ENCODE assay signal across 13 cellular contexts in the genomic region with DNA sequence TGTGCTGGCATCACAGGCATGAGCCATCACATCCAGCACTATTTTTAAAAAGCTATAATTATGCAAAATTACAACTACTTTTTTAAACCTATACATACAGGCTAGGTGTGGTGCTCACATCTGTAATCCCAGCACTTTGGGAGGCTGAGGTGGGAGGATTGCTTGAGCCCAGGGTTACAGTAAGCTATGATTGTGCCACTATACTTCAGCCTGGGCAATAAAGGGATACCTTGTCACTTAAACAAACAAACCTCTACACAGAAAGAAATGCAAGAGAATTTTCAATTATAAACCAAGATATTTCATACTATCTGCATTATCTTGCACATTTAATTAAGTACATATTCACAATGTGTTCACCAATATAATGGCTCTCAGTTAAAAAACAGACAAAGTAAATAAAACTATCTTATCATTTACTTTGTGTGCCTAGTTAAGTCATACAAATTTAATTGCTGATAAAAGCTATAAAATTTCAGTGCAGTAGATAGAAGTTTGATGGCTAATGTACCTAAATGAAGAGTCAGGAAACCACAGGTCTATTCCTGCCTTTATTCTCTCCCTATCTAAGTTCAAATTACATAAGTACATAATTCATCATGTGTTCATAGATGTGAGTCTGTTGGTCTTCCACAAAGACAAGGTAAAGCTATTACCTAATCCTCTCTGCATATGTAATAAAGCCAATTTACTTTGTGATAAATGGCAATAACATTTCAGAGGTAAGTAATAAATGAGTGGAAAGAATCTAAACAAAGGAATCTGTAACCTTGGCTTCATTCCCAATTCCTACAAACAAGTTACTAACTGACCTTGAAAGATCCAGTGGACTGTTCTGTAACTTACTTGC. TPM values are rescaled to one million over a fixed set of nuclear protein-coding genes. Genes with fewer than 3 reads are reported as not detected.
DNase-seq lines count a peak whose midpoint lies in the region; ATAC-seq, FAIRE-seq and TF ChIP-seq lines count a peak whose summit lies in the region.
"Had no signal": no experiment of that assay in that cellular context is flagged by ENCODE, and none has a peak within 500 bp of the region (broad histone marks: within the 10 kb centered on the region; RNA-seq: fewer than 3 reads in every experiment).

No MANE protein-coding gene starts in this region.

- H3K9me3 ChIP-seq in endothelial cell of umbilical vein (replicated peaks; ENCODE audit: control insufficient read depth, insufficient read depth, low read length) (no peaks in the 10 kb centered on the region), aorta (ENCODE audit: control insufficient read depth, low read length) (no peaks in the 10 kb centered on the region), heart right ventricle (no peaks in the 10 kb centered on the region)
- H3K9me3 ChIP-seq: gastroesophageal sphincter had no signal

- H2AFZ ChIP-seq in endothelial cell of umbilical vein (ENCODE audit: low read depth, low read length), result no peak overlapping the region

- H3K4me3 ChIP-seq in AG10803 (ENCODE audit: low read length) (no peak overlapping the region), endothelial cell of umbilical vein (replicated peaks in 1 of 3; ENCODE audit: insufficient read depth in 1 of 3, low read depth in 1 of 3, low read length in 3 of 3) (no peak overlapping the region), aorta (ENCODE audit: low read length in 2 of 2) (no peak overlapping the region), heart right ventricle (no peak overlapping the region)
- H3K4me3 ChIP-seq: gastroesophageal sphincter had no signal

- no peak for TF ChIP-seq CTCF in AG10803 (conservative IDR thresholded peaks at IDR 0.05; ENCODE audit: low read length)
- TF ChIP-seq CTCF in endothelial cell of umbilical vein (IDR thresholded peaks at IDR 0.05; ENCODE audit: extremely low read depth in 1 of 2, insufficient read depth in 1 of 2, low read depth in 1 of 2, low read length in 2 of 2), result no peak
- TF ChIP-seq CTCF in heart right ventricle (IDR thresholded peaks at IDR 0.05), result no peak

- peaks cover 11% of the 10 kb centered on the region for H3K4me1 ChIP-seq in endothelial cell of umbilical vein (ENCODE audit: control insufficient read depth, extremely low read depth, insufficient read depth, low read length)
- no peaks in the 10 kb centered on the region for H3K4me1 ChIP-seq in aorta (ENCODE audit: control insufficient read depth in 1 of 2, insufficient read depth in 2 of 2, low read length in 2 of 2)
- peaks cover 0 to 9% (median 0%) of the 10 kb centered on the region in 9 donors for H3K4me1 ChIP-seq in heart right ventricle

- no peaks in the 10 kb centered on the region for H4K20me1 ChIP-seq in endothelial cell of umbilical vein (replicated peaks; ENCODE audit: control insufficient read depth, extremely low read depth, insufficient read depth, low read length)

- intact Hi-C loops in endothelial cell of umbilical vein (cut with micrococcal nuclease) (loop anchor here (1.0 kb wide), 1 partner anchor 8 kb away; no protein-coding TSS in a partner anchor), aorta (cut with DNase I) (no loop called here), heart right ventricle (cut with DNase I) (no loop called here)

- BruUV-seq in endothelial cell of umbilical vein (replicated peaks; lab: Mats Ljungman, UMichigan), result no TSS peak

- DNase-seq in AG10803 (ENCODE audit: low read depth) (peak; percentile 18), LoVo (ENCODE audit: low spot score) (peak; percentile 81), NCI-H748 treated with DMSO at 0.1 percent for 48 hours (lab: John Stamatoyannopoulos, UW) (peak; percentile 89), endothelial cell of umbilical vein (ENCODE audit: low read depth, low spot score) (peak; percentile 79), aorta (no peak), heart right ventricle (no peak)
- DNase-seq in stimulated activated CD8-positive, alpha-beta memory T cell treated with anti-CD3 and anti-CD28 coated beads, Interleukin-4, amount 100 ng/mL, for 48 hours, result no peak
- no peak for DNase-seq in activated CD4-positive, alpha-beta T cell treated with anti-CD3 and anti-CD28 coated beads, Interleukin-2, amount 50 U/mL, for 1 hour
- DNase-seq: activated B cell treated with CpG ODN at 0.5 μM for 24 hours; mesenchymal stem cell; stimulated activated CD4-positive, alpha-beta T cell treated with anti-CD3 and anti-CD28 coated beads, Interleukin-4, amount 100 ng/mL, for 24 hours had no signal

- H3K4me2 ChIP-seq in endothelial cell of umbilical vein (ENCODE audit: insufficient read depth, low read length), result peak overlapping the region; percentile 44

- H3K79me2 ChIP-seq in endothelial cell of umbilical vein (ENCODE audit: control insufficient read depth, insufficient read depth, low read length), result no peaks in the 10 kb centered on the region

- CTCF ChIA-PET in endothelial cell of umbilical vein (lab: Charles Lee), result interaction anchor here (1.7 to 3.1 kb wide), 2 partner anchors 8 to 62 kb away, joined by 5 to 9 read pairs; a partner anchor contains a TSS

- peak; percentile 81 for FAIRE-seq in endothelial cell of umbilical vein (lab: Jason Lieb, UNC)
- FAIRE-seq: colon had no signal

- TF ChIP-seq POLR2A in endothelial cell of umbilical vein (IDR thresholded peaks at IDR 0.05; ENCODE audit: low read depth, low read length), result no peak

- no peaks in the 10 kb centered on the region for H3K36me3 ChIP-seq in endothelial cell of umbilical vein (ENCODE audit: control insufficient read depth in 2 of 2, extremely low read depth in 1 of 2, insufficient read depth in 2 of 2, low read length in 2 of 2)
- H3K36me3 ChIP-seq in aorta (ENCODE audit: control insufficient read depth in 1 of 2, insufficient read depth in 2 of 2, low read length in 1 of 2), result no peaks in the 10 kb centered on the region
- H3K36me3 ChIP-seq in heart right ventricle, result no peaks in the 10 kb centered on the region
- H3K36me3 ChIP-seq: gastroesophageal sphincter had no signal

- dilution Hi-C loops in endothelial cell of umbilical vein (cut with MboI; ENCODE audit: extremely low pct_ligation_motif_present, low sequenced_read_pairs), result no loop called here

- POLR2A ChIA-PET in endothelial cell of umbilical vein (lab: Charles Lee), result interaction anchor here (0.6 kb wide), 1 partner anchor 51 kb away, joined by 5 read pairs; no protein-coding TSS in a partner anchor

- H3K27me3 ChIP-seq in endothelial cell of umbilical vein (ENCODE audit: control insufficient read depth in 2 of 2, insufficient read depth in 2 of 2, low read length in 2 of 2) (no peaks in the 10 kb centered on the region), aorta (ENCODE audit: control insufficient read depth in 1 of 2, insufficient read depth in 2 of 2, low read length in 1 of 2) (no peaks in the 10 kb centered on the region), heart right ventricle (no peaks in the 10 kb centered on the region)
- H3K27me3 ChIP-seq: gastroesophageal sphincter had no signal

- H3K27ac ChIP-seq in endothelial cell of umbilical vein (ENCODE audit: insufficient read depth, low read depth, low read length) (no peak overlapping the region), aorta (ENCODE audit: low read depth in 1 of 2, low read length in 2 of 2) (no peak overlapping the region), heart right ventricle (no peak overlapping the region)
- H3K27ac ChIP-seq: gastroesophageal sphincter had no signal

- no peak overlapping the region for H3K9ac ChIP-seq in endothelial cell of umbilical vein (replicated peaks; ENCODE audit: extremely low read depth, insufficient read depth, low read length)

- ATAC-seq in aorta (ENCODE audit: low FRiP score) (no peak), heart right ventricle (no peak)
- ATAC-seq: gastroesophageal sphincter had no signal

- no peaks in the 10 kb centered on the region for H3K9me1 ChIP-seq in endothelial cell of umbilical vein (replicated peaks; ENCODE audit: control insufficient read depth, extremely low read depth, insufficient read depth, low read length)

TF ChIP-seq in endothelial cell of umbilical vein, 7 proteins besides CTCF, POLR2A, EP300 and RAD21:
- TF ChIP-seq JUN (IDR thresholded peaks at IDR 0.05; ENCODE audit: borderline replicate concordance, insufficient read depth, insufficient read length, low read depth), result no peak
- TF ChIP-seq GATA2 (IDR thresholded peaks at IDR 0.05; ENCODE audit: insufficient read depth, insufficient read length, low read depth, low read length), result no peak
- TF ChIP-seq, protein P1, sequence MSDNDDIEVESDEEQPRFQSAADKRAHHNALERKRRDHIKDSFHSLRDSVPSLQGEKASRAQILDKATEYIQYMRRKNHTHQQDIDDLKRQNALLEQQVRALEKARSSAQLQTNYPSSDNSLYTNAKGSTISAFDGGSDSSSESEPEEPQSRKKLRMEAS (IDR thresholded peaks at IDR 0.05; ENCODE audit: insufficient read depth, insufficient read length), result no peak
- TF ChIP-seq FOS (IDR thresholded peaks at IDR 0.05; ENCODE audit: borderline replicate concordance, insufficient read depth, low read length), result no peak
- no peak for TF ChIP-seq MYC (IDR thresholded peaks at IDR 0.05; ENCODE audit: low read depth, low read length)
- no peak for TF ChIP-seq EZH2 (IDR thresholded peaks at IDR 0.05; ENCODE audit: borderline replicate concordance, low read depth, low read length, severe bottlenecking)
- no peak for TF ChIP-seq POLR2AphosphoS5 (IDR thresholded peaks at IDR 0.05; ENCODE audit: insufficient read depth, low read depth, low read length)

RNA-seq across cellular contexts. Expression of a gene that starts 9.0 kb away (rescaled TPM):
- total RNA-seq in endothelial cell of umbilical vein (239 and 280 TPM in 2 replicates), aorta (100 to 1,000 TPM; 110 to 144 TPM), heart right ventricle (100 to 1,000 TPM; 105 to 140 (median 127) TPM)
- polyA plus RNA-seq in endothelial cell of umbilical vein (33.3 and 47.9 TPM in 2 replicates), aorta (10 to 100 TPM; 22.6 to 32.7 TPM), heart right ventricle (10 to 100 TPM; 28.2 to 85.4 TPM)
- polyA plus RNA-seq in endothelial cell of umbilical vein (2011; cell fraction: cytosol; rRNA removed), result 79.1 and 82.2 TPM in 2 replicates
- polyA plus RNA-seq in endothelial cell of umbilical vein (2011; cell fraction: nucleus; rRNA removed), result 117 and 139 TPM in 2 replicates
- 142 and 171 TPM in 2 replicates for polyA plus RNA-seq in endothelial cell of umbilical vein (2012)
- 112 and 147 TPM in 2 replicates for polyA minus RNA-seq in endothelial cell of umbilical vein
- polyA minus RNA-seq in endothelial cell of umbilical vein (2011; cell fraction: cytosol; rRNA and poly(A)+ RNA removed), result 67.5 TPM
- polyA minus RNA-seq in endothelial cell of umbilical vein (2011; cell fraction: nucleus; rRNA and poly(A)+ RNA removed), result 82.8 and 95.4 TPM in 2 replicates

Comparison
In these comparisons a context has a peak if more than half of its experiments do, and no peak if none do; other contexts are left out.
1. DNase-seq: peak in AG10803 (single experiment), LoVo (single experiment), NCI-H748 treated with DMSO at 0.1 percent for 48 hours (single experiment) and endothelial cell of umbilical vein (single experiment); none in stimulated activated CD8-positive, alpha-beta memory T cell treated with anti-CD3 and anti-CD28 coated beads, Interleukin-4, amount 100 ng/mL, for 48 hours (single experiment), aorta (0 of 2), activated CD4-positive, alpha-beta T cell treated with anti-CD3 and anti-CD28 coated beads, Interleukin-2, amount 50 U/mL, for 1 hour (single experiment) and heart right ventricle (0 of 2).